ENCODE assay signal across 11 cellular contexts in genomic region chr14:23877538-23878180, GRCh38.
A peak's percentile ranks its signal among the peaks of the same experiment; 100 is the strongest.
DNase-seq lines count a peak whose midpoint lies in the region; ATAC-seq and TF ChIP-seq lines count a peak whose summit lies in the region.
"Had no signal": no experiment of that assay in that cellular context is flagged by ENCODE, and none has a peak within 500 bp of the region (broad histone marks: within the 10 kb centered on the region; RNA-seq: fewer than 3 reads in every experiment).

No MANE protein-coding gene starts in this region.

- DNase-seq in GM13977 (ENCODE audit: low spot score) = peak; percentile 35
- DNase-seq in activated T-cell treated with anti-CD3 and anti-CD28 coated beads, Interleukin-2, amount 50 U/mL, for 72 hours = peak; percentile 33 to 42
- no peak for DNase-seq in mesenteric fat pad (ENCODE audit: low spot score)
- DNase-seq in GDM1 (lab: John Stamatoyannopoulos, UW) = no peak
- no peak for DNase-seq in HUDEP-2 (lab: John Stamatoyannopoulos, UW; ENCODE audit: unreplicated experiment in 76 of 76)
- DNase-seq: lower lobe of right lung, ovary, RPMI8226, tibial artery had no signal

- peak overlapping the region; percentile 87 for H3K27ac Mint-ChIP-seq in activated T-cell treated with anti-CD3 and anti-CD28 coated beads, Interleukin-2, amount 50 U/mL, for 72 hours

- peaks cover 11% of the 10 kb centered on the region for H3K27me3 Mint-ChIP-seq in activated T-cell treated with anti-CD3 and anti-CD28 coated beads, Interleukin-2, amount 50 U/mL, for 72 hours (ENCODE audit: low read depth)

- in situ Hi-C loops in GM13977 (cut with MboI; ENCODE audit: low pct_unique_long_range_greater_than_20kb, low sequenced_read_pairs, unreplicated experiment) = no loop called here

- H3K9me3 Mint-ChIP-seq in activated T-cell treated with anti-CD3 and anti-CD28 coated beads, Interleukin-2, amount 50 U/mL, for 72 hours = peaks cover 0 to 2% of the 10 kb centered on the region in 2 donors

- no peak for TF ChIP-seq CTCF in GM13977 (IDR thresholded peaks at IDR 0.05; ENCODE audit: extremely low read depth, insufficient read depth, missing control alignments)

- peak overlapping the region in 1 of 2 donors; percentile 30 for H3K4me3 Mint-ChIP-seq in activated T-cell treated with anti-CD3 and anti-CD28 coated beads, Interleukin-2, amount 50 U/mL, for 72 hours

- ATAC-seq in GM18907 (IDR thresholded peaks at IDR 0.05; ENCODE audit: unreplicated experiment) = peak; percentile 59
- peak; percentile 53 for ATAC-seq in HG02763 (IDR thresholded peaks at IDR 0.05; ENCODE audit: unreplicated experiment)
- peak; percentile 80 to 86 for ATAC-seq in activated T-cell treated with anti-CD3 and anti-CD28 coated beads, Interleukin-2, amount 50 U/mL, for 72 hours (replicated peaks in 1 of 2)
- ATAC-seq: lower lobe of right lung had no signal

- H3K4me1 Mint-ChIP-seq in activated T-cell treated with anti-CD3 and anti-CD28 coated beads, Interleukin-2, amount 50 U/mL, for 72 hours (ENCODE audit: low read depth) = peaks cover 25% of the 10 kb centered on the region

- no peaks in the 10 kb centered on the region for H3K36me3 Mint-ChIP-seq in activated T-cell treated with anti-CD3 and anti-CD28 coated beads, Interleukin-2, amount 50 U/mL, for 72 hours (ENCODE audit: insufficient read depth in 2 of 2)

Comparison
In these comparisons a context has a peak if more than half of its experiments do, and no peak if none do; other contexts are left out.
1. DNase-seq: peak in GM13977 (single experiment) and activated T-cell treated with anti-CD3 and anti-CD28 coated beads, Interleukin-2, amount 50 U/mL, for 72 hours (2 of 2); none in mesenteric fat pad (single experiment), GDM1 (single experiment) and HUDEP-2 (0 of 76).
2. Peak in every context shown above with its lines, with median percentiles within 50 percentile points of each other: ATAC-seq.